14 cellular contexts compared by ENCODE assay signal in the genomic region with DNA sequence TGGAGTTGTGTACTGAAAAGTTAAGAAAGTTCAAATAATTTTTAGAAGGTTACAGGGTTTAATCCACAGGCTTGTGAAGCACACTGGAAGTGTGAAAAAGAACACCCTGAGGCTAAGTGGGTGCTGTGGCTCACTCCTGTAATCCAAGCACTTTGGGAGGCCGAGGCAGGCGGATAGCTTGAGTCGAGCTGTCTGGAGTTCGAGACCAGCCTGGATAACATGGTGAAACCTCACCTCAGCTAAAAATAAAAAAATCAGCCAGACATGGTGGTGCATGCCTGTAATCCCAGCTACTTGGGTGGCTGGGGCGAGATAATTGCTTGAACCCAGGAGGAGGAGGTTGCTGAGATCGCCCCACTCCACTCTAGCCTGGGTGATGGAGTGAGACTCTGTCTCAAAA. TPM values are rescaled to one million over a fixed set of nuclear protein-coding genes. Genes with fewer than 3 reads are reported as not detected.
DNase-seq lines count a peak whose midpoint lies in the region; ATAC-seq and TF ChIP-seq lines count a peak whose summit lies in the region.
"Had no signal": no experiment of that assay in that cellular context is flagged by ENCODE, and none has a peak within 500 bp of the region (broad histone marks: within the 10 kb centered on the region; RNA-seq: fewer than 3 reads in every experiment).

No MANE protein-coding gene starts in this region.

- H3K9me3 ChIP-seq in left ventricle myocardium inferior (replicated peaks) (no peaks in the 10 kb centered on the region), parathyroid adenoma (ENCODE audit: control insufficient read depth, low read length) (no peaks in the 10 kb centered on the region), uterus (no peaks in the 10 kb centered on the region)

- DNase-seq in left ventricle myocardium inferior (no peak), left cardiac atrium (no peak), epithelial cell of prostate (ENCODE audit: low read depth, low spot score) (no peak), uterus (peak in 1 of 2 donors; percentile 17), SW 1271 (lab: John Stamatoyannopoulos, UW) (no peak), NCI-H510A treated with DMSO at 0.1 percent for 48 hours (lab: John Stamatoyannopoulos, UW) (no peak), putamen (ENCODE audit: low spot score) (no peak)
- DNase-seq: activated CD4-positive, alpha-beta T cell treated with anti-CD3 and anti-CD28 coated beads for 1 hour; amygdala; effector CD8-positive, alpha-beta T cell; islet precursor cell; T-helper 1 cell had no signal

- H3K27me3 ChIP-seq in left ventricle myocardium inferior (ENCODE audit: low read depth) (no peaks in the 10 kb centered on the region), parathyroid adenoma (ENCODE audit: control insufficient read depth, insufficient read depth, low read length) (no peaks in the 10 kb centered on the region), uterus (no peaks in the 10 kb centered on the region)

- peaks cover 82% of the 10 kb centered on the region for H3K4me1 ChIP-seq in left ventricle myocardium inferior
- peaks cover 49% of the 10 kb centered on the region for H3K4me1 ChIP-seq in parathyroid adenoma
- H3K4me1 ChIP-seq in uterus: peaks cover 0 to 14% of the 10 kb centered on the region in 2 donors

- no peak for TF ChIP-seq POLR2A in uterus (IDR thresholded peaks at IDR 0.05)

- no peak overlapping the region for H2AFZ ChIP-seq in parathyroid adenoma

- ATAC-seq in left cardiac atrium: no peak

- intact Hi-C loops in left ventricle myocardium inferior (cut with micrococcal nuclease): no loop called here
- intact Hi-C loops in left cardiac atrium (cut with DNase I): no loop called here
- intact Hi-C loops in uterus (cut with DNase I; ENCODE audit: low total_unique reads): no loop called here

- TF ChIP-seq CTCF in left ventricle myocardium inferior (IDR thresholded peaks at IDR 0.05; ENCODE audit: borderline replicate concordance): no peak
- no peak for TF ChIP-seq CTCF in parathyroid adenoma (IDR thresholded peaks at IDR 0.05)
- no peak for TF ChIP-seq CTCF in uterus (IDR thresholded peaks at IDR 0.05)

- H3K4me3 ChIP-seq in left ventricle myocardium inferior: no peak overlapping the region
- H3K4me3 ChIP-seq in parathyroid adenoma (ENCODE audit: low read depth, low read length): peak overlapping the region; percentile 51
- H3K4me3 ChIP-seq in uterus: no peak overlapping the region

- no peak overlapping the region for H3K9ac ChIP-seq in parathyroid adenoma

- peak overlapping the region; percentile 66 for H3K4me2 ChIP-seq in parathyroid adenoma (ENCODE audit: low read length)

- H3K79me2 ChIP-seq in parathyroid adenoma: no peaks in the 10 kb centered on the region

- peak overlapping the region; percentile 99 for H3K27ac ChIP-seq in left ventricle myocardium inferior (replicated peaks)
- H3K27ac ChIP-seq in epithelial cell of prostate: peak overlapping the region; percentile 92
- peak overlapping the region; percentile 100 for H3K27ac ChIP-seq in parathyroid adenoma
- H3K27ac ChIP-seq in uterus: peak overlapping the region; percentile 96 to 100

- H3K36me3 ChIP-seq in left ventricle myocardium inferior (no peaks in the 10 kb centered on the region), parathyroid adenoma (ENCODE audit: control insufficient read depth, insufficient read depth, low read length) (no peaks in the 10 kb centered on the region), uterus (no peaks in the 10 kb centered on the region)

RNA-seq across cellular contexts. Expression of gene TXNIP, which starts 9.8 kb away (rescaled TPM):
- 753 TPM for total RNA-seq in left ventricle myocardium inferior
- total RNA-seq in left cardiac atrium: 100 to 1,000 TPM; 602 to 909 TPM
- 1,000 to 10,000 TPM in 3 of 4 donors, 100 to 1,000 TPM in 1; 731 to 1,940 (median 1,478) TPM for total RNA-seq in uterus

RNA-seq across cellular contexts. Expression of gene POLR3GL, which starts 22.1 kb away (rescaled TPM):
- total RNA-seq in left ventricle myocardium inferior (45.6 TPM), left cardiac atrium (10 to 100 TPM; 38.4 to 45.8 TPM), uterus (10 to 100 TPM in 2 of 4 donors, 1 to 10 TPM in 2; 3.3 to 28.1 (median 8.6) TPM)

RNA-seq across cellular contexts. Expression of gene ANKRD34A, which starts 22.2 kb away (rescaled TPM):
- 0.66 TPM for total RNA-seq in left ventricle myocardium inferior
- total RNA-seq in left cardiac atrium: 1 to 10 TPM in 1 of 2 donors, under 1 TPM in 1; 0.94 to 1.8 TPM
- 1 to 10 TPM in 1 of 4 donors, under 1 TPM in 3; 0.26 to 5.0 (median 0.61) TPM for total RNA-seq in uterus

RNA-seq across cellular contexts. Expression of gene LIX1L, which starts 28.7 kb away (rescaled TPM):
- total RNA-seq in left ventricle myocardium inferior (23.0 TPM), left cardiac atrium (10 to 100 TPM; 25.7 to 32.3 TPM), uterus (10 to 100 TPM; 12.3 to 69.0 (median 32.2) TPM)

RNA-seq across cellular contexts. Expression of gene HJV, which starts 35.0 kb away (rescaled TPM):
- total RNA-seq in left ventricle myocardium inferior: 90.3 TPM
- total RNA-seq in left cardiac atrium: 10 to 100 TPM; 64.5 to 96.1 TPM
- total RNA-seq in uterus: not detected
- total RNA-seq: frontal cortex had no signal
